In the genomic region with DNA sequence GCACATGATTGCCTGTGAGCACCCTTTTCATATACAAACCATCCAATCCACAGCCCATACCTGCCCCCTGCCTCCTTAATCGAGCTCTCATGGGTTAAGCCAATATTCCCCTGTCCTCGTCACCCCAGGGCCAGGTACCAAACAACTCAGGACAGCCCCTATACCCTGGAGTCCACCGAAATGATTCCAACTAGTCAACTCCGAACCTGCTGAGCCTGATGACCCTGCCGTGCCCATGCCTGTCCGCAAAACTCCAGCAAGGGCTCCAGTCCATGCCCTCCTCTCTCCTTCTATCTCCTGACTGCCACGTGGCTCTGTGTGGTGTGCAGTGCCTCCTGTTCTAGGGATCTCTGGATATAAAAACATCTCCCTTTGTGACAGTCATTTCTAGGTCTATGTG, we compare ENCODE assay signal across 34 cellular contexts. TPM values are rescaled to one million over a fixed set of nuclear protein-coding genes. Genes with fewer than 3 reads are reported as not detected.
"Had no signal": no experiment of that assay in that cellular context is flagged by ENCODE, and none has a peak within 500 bp of the region (broad histone marks: within the 10 kb centered on the region; RNA-seq: fewer than 3 reads in every experiment).

No MANE protein-coding gene starts in this region.

- H3K4me1 Mint-ChIP-seq: activated B cell treated with CpG ODN at 0.5 μM for 24 hours; activated naive CD4-positive, alpha-beta T cell treated with anti-CD3 and anti-CD28 coated beads, Interleukin-2, amount 10 ng/mL, durations not matched to agents 7 days and 5 days; activated naive CD8-positive, alpha-beta T cell treated with anti-CD3 and anti-CD28 coated beads for 36 hours; activated naive CD8-positive, alpha-beta T cell treated with anti-CD3 and anti-CD28 coated beads, Interleukin-2, amount 50 U/mL, for 24 hours had no signal

- DNase-seq: activated B cell treated with CpG ODN at 0.5 μM for 24 hours; activated CD4-positive, alpha-beta T cell treated with anti-CD3 and anti-CD28 coated beads for 48 hours; activated CD4-positive, alpha-beta T cell treated with anti-CD3 and anti-CD28 coated beads, Interleukin-2, amount 50 U/mL, for 1 hour; activated CD4-positive, alpha-beta T cell treated with anti-CD3 and anti-CD28 coated beads, Interleukin-2, amount 50 U/mL, for 48 hours; activated CD8-positive, alpha-beta memory T cell treated with anti-CD3 and anti-CD28 coated beads, Interleukin-2, amount 50 U/mL, for 48 hours; activated CD8-positive, alpha-beta T cell treated with anti-CD3 and anti-CD28 coated beads for 36 hours; activated gamma-delta T cell; activated naive CD4-positive, alpha-beta T cell; activated naive CD4-positive, alpha-beta T cell treated with anti-CD3 and anti-CD28 coated beads, Interleukin-2, amount 10 ng/mL, durations not matched to agents 7 days and 5 days; activated naive CD8-positive, alpha-beta T cell treated with anti-CD3 and anti-CD28 coated beads for 36 hours; activated naive CD8-positive, alpha-beta T cell treated with anti-CD3 and anti-CD28 coated beads, Interleukin-2, amount 50 U/mL, for 24 hours; activated T-cell treated with anti-CD3 and anti-CD28 coated beads for 4 hours; activated T-cell treated with anti-CD3 and anti-CD28 coated beads, Interleukin-2, amount 50 U/mL, for 24 hours; activated T-cell treated with anti-CD3 and anti-CD28 coated beads, Interleukin-2, amount 50 U/mL, for 72 hours; adrenal gland; amygdala; aorta; body of pancreas; central memory CD4-positive, alpha-beta T cell; cerebellar nuclear complex; colonic mucosa; dorsolateral prefrontal cortex; effector memory CD4-positive, alpha-beta T cell; endodermal cell; foreskin keratinocyte; gastrocnemius medialis; T1000; WERI-Rb-1 had no signal

- H3K9me3 Mint-ChIP-seq: activated B cell treated with CpG ODN at 0.5 μM for 24 hours; activated CD8-positive, alpha-beta T cell treated with anti-CD3 and anti-CD28 coated beads for 36 hours; activated naive CD4-positive, alpha-beta T cell treated with anti-CD3 and anti-CD28 coated beads, Interleukin-2, amount 10 ng/mL, durations not matched to agents 7 days and 5 days; activated naive CD8-positive, alpha-beta T cell treated with anti-CD3 and anti-CD28 coated beads for 36 hours; activated naive CD8-positive, alpha-beta T cell treated with anti-CD3 and anti-CD28 coated beads, Interleukin-2, amount 50 U/mL, for 24 hours; activated T-cell treated with anti-CD3 and anti-CD28 coated beads, Interleukin-2, amount 50 U/mL, for 24 hours; activated T-cell treated with anti-CD3 and anti-CD28 coated beads, Interleukin-2, amount 50 U/mL, for 72 hours; dendritic cell treated with granulocyte-macrophage colony-stimulating factor and Interleukin-4, amounts not matched to agents 40 ng/mL and 50 ng/mL, for 4 days; T-helper 2 cell treated with Interferon-gamma antibody and Interleukin-4, amounts not matched to agents 5 μg/mL and 100 μg/mL, for 36 hours had no signal

- H3K27ac ChIP-seq: adrenal gland, body of pancreas, colonic mucosa, dorsolateral prefrontal cortex, foreskin keratinocyte, gastrocnemius medialis, WERI-Rb-1 had no signal

- H3K27ac Mint-ChIP-seq: activated B cell treated with CpG ODN at 0.5 μM for 24 hours; activated CD8-positive, alpha-beta T cell treated with anti-CD3 and anti-CD28 coated beads for 36 hours; activated naive CD4-positive, alpha-beta T cell treated with anti-CD3 and anti-CD28 coated beads, Interleukin-2, amount 10 ng/mL, durations not matched to agents 7 days and 5 days; activated naive CD8-positive, alpha-beta T cell treated with anti-CD3 and anti-CD28 coated beads for 36 hours; activated naive CD8-positive, alpha-beta T cell treated with anti-CD3 and anti-CD28 coated beads, Interleukin-2, amount 50 U/mL, for 24 hours; activated T-cell treated with anti-CD3 and anti-CD28 coated beads, Interleukin-2, amount 50 U/mL, for 24 hours; activated T-cell treated with anti-CD3 and anti-CD28 coated beads, Interleukin-2, amount 50 U/mL, for 72 hours; dendritic cell treated with granulocyte-macrophage colony-stimulating factor and Interleukin-4, amounts not matched to agents 40 ng/mL and 50 ng/mL, for 4 days; endodermal cell; T-helper 1 cell treated with Interleukin-12 subunit alpha and Interleukin-12 subunit beta and Interleukin-4 antibody, amounts not matched to agents 30 μg/mL and 1 μg/mL, for 36 hours; T-helper 2 cell treated with Interferon-gamma antibody and Interleukin-4, amounts not matched to agents 5 μg/mL and 100 μg/mL, for 36 hours had no signal

- H3K36me3 Mint-ChIP-seq: activated naive CD4-positive, alpha-beta T cell treated with anti-CD3 and anti-CD28 coated beads, Interleukin-2, amount 10 ng/mL, durations not matched to agents 7 days and 5 days; activated naive CD8-positive, alpha-beta T cell treated with anti-CD3 and anti-CD28 coated beads for 36 hours had no signal

- H3K4me3 ChIP-seq: adrenal gland, body of pancreas, colonic mucosa, dorsolateral prefrontal cortex, gastrocnemius medialis had no signal

- H3K4me1 ChIP-seq: adrenal gland, body of pancreas, colonic mucosa, foreskin keratinocyte had no signal

- ATAC-seq: activated CD4-positive, CD25-positive, alpha-beta regulatory T cell treated with anti-CD3 and anti-CD28 coated beads, Interleukin-2, amount 50 U/mL, for 24 hours; activated CD8-positive, alpha-beta T cell treated with anti-CD3 and anti-CD28 coated beads for 36 hours; activated naive CD8-positive, alpha-beta T cell treated with anti-CD3 and anti-CD28 coated beads, Interleukin-2, amount 50 U/mL, for 24 hours; activated T-cell treated with anti-CD3 and anti-CD28 coated beads, Interleukin-2, amount 50 U/mL, for 72 hours; body of pancreas; esophagus mucosa; foreskin keratinocyte; gastrocnemius medialis had no signal

- H3K9me3 ChIP-seq: adrenal gland, body of pancreas, colonic mucosa, gastrocnemius medialis had no signal

- H3K4me3 Mint-ChIP-seq: activated B cell treated with CpG ODN at 0.5 μM for 24 hours; activated CD8-positive, alpha-beta T cell treated with anti-CD3 and anti-CD28 coated beads for 36 hours; activated naive CD4-positive, alpha-beta T cell treated with anti-CD3 and anti-CD28 coated beads, Interleukin-2, amount 10 ng/mL, durations not matched to agents 7 days and 5 days; activated naive CD8-positive, alpha-beta T cell treated with anti-CD3 and anti-CD28 coated beads for 36 hours; activated naive CD8-positive, alpha-beta T cell treated with anti-CD3 and anti-CD28 coated beads, Interleukin-2, amount 50 U/mL, for 24 hours; activated T-cell treated with anti-CD3 and anti-CD28 coated beads, Interleukin-2, amount 50 U/mL, for 24 hours; activated T-cell treated with anti-CD3 and anti-CD28 coated beads, Interleukin-2, amount 50 U/mL, for 72 hours; dendritic cell treated with granulocyte-macrophage colony-stimulating factor and Interleukin-4, amounts not matched to agents 40 ng/mL and 50 ng/mL, for 4 days; endodermal cell; T-helper 1 cell treated with Interleukin-12 subunit alpha and Interleukin-12 subunit beta and Interleukin-4 antibody, amounts not matched to agents 30 μg/mL and 1 μg/mL, for 36 hours; T-helper 2 cell treated with Interferon-gamma antibody and Interleukin-4, amounts not matched to agents 5 μg/mL and 100 μg/mL, for 36 hours had no signal

- H3K36me3 ChIP-seq: adrenal gland, colonic mucosa, gastrocnemius medialis, WERI-Rb-1 had no signal

- H3K27me3 ChIP-seq: adrenal gland, colonic mucosa, gastrocnemius medialis had no signal

RNA-seq across cellular contexts. Expression of gene SYT13, which starts 35.5 kb away (rescaled TPM):
- total RNA-seq: activated B cell treated with CpG ODN at 0.5 μM for 24 hours; activated CD8-positive, alpha-beta memory T cell treated with anti-CD3 and anti-CD28 coated beads for 36 hours; activated CD8-positive, alpha-beta T cell treated with anti-CD3 and anti-CD28 coated beads for 36 hours; activated naive CD8-positive, alpha-beta T cell treated with anti-CD3 and anti-CD28 coated beads for 36 hours; activated T-cell treated with anti-CD3 and anti-CD28 coated beads, Interleukin-2, amount 50 U/mL, for 72 hours; esophagus mucosa; foreskin keratinocyte had no signal
- polyA plus RNA-seq: foreskin keratinocyte had no signal
